1 cellular context compared by ENCODE assay signal in genomic region chr6:84309336-84309735, GRCh38.
TF ChIP-seq lines count a peak whose summit lies in the region.

No MANE protein-coding gene starts in this region.

TF ChIP-seq in K562, 482 proteins besides CTCF, POLR2A, EP300 and RAD21 (continued from another document):
- no peak for TF ChIP-seq ZNF592 (IDR thresholded peaks at IDR 0.05)
- TF ChIP-seq, protein P1, sequence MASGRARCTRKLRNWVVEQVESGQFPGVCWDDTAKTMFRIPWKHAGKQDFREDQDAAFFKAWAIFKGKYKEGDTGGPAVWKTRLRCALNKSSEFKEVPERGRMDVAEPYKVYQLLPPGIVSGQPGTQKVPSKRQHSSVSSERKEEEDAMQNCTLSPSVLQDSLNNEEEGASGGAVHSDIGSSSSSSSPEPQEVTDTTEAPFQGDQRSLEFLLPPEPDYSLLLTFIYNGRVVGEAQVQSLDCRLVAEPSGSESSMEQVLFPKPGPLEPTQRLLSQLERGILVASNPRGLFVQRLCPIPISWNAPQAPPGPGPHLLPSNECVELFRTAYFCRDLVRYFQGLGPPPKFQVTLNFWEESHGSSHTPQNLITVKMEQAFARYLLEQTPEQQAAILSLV (tag; IDR thresholded peaks at IDR 0.05) = no peak
- no peak for TF ChIP-seq SMARCA5 (IDR thresholded peaks at IDR 0.05)
- TF ChIP-seq SIN3B (IDR thresholded peaks at IDR 0.05; ENCODE audit: low read depth) = no peak
- TF ChIP-seq, protein P2, sequence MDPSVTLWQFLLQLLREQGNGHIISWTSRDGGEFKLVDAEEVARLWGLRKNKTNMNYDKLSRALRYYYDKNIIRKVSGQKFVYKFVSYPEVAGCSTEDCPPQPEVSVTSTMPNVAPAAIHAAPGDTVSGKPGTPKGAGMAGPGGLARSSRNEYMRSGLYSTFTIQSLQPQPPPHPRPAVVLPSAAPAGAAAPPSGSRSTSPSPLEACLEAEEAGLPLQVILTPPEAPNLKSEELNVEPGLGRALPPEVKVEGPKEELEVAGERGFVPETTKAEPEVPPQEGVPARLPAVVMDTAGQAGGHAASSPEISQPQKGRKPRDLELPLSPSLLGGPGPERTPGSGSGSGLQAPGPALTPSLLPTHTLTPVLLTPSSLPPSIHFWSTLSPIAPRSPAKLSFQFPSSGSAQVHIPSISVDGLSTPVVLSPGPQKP (CRISPR knock-in tag; IDR thresholded peaks at IDR 0.05) = no peak
- no peak for TF ChIP-seq CBFA2T3 (IDR thresholded peaks at IDR 0.05)
- no peak for TF ChIP-seq ZNF146 (CRISPR knock-in tag; IDR thresholded peaks at IDR 0.05; ENCODE audit: unreplicated experiment)
- TF ChIP-seq CEBPG (CRISPR knock-in tag; IDR thresholded peaks at IDR 0.05) = no peak
- TF ChIP-seq CEBPG (tag; conservative IDR thresholded peaks at IDR 0.05 in 1 of 2, IDR thresholded peaks at IDR 0.05 in 1 of 2) = no peak
- TF ChIP-seq, protein P3, sequence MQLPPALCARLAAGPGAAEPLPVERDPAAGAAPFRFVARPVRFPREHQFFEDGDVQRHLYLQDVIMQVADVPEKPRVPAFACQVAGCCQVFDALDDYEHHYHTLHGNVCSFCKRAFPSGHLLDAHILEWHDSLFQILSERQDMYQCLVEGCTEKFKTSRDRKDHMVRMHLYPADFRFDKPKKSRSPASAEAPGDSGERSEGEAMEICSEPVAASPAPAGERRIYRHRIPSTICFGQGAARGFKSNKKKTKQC (CRISPR knock-in tag; IDR thresholded peaks at IDR 0.05) = no peak
- TF ChIP-seq KLF16 (IDR thresholded peaks at IDR 0.05) = no peak
